Comparison of ENCODE assay signal across 1 cellular context in the genomic region with DNA sequence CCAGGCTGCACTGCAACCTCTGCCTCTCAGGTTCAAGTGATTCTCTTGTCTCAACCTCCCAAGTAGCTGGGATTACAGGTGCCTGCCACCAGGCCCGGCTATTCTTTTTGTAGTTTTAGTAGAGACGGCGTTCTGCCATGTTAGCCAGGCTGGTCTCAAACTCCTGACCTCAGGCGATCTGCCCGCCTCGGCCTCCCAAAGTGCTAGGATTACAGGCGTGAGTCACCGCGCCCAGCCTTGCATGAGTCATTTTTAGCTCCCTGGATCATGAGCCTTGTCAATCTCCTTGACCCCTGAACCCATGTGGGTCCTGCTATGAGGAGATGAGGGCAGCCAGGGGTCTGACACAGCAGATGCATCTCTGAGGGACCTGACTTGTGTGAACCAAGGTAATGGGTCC.
TF ChIP-seq lines count a peak whose summit lies in the region.

No MANE protein-coding gene starts in this region.

TF ChIP-seq in A549, 52 proteins besides CTCF, POLR2A, EP300 and RAD21:
- peak; percentile 41; the same call in 1 of the 2 replicates for TF ChIP-seq FOSL2 (IDR thresholded peaks at IDR 0.05)
- TF ChIP-seq FOSL2 (CRISPR knock-in tag; IDR thresholded peaks at IDR 0.05), result peak; percentile 94
- 0 out of 2 replicates have a peak, but pooled peaks have one; percentile 24 for TF ChIP-seq E2F6 (IDR thresholded peaks at IDR 0.05; ENCODE audit: borderline replicate concordance, low read depth)
